In genomic region chr20:51380401-51381385, GRCh38 we compare ENCODE assay signal across 18 cellular contexts.
DNase-seq lines count a peak whose midpoint lies in the region; ATAC-seq lines count a peak whose summit lies in the region.
"Had no signal": no experiment of that assay in that cellular context is flagged by ENCODE, and none has a peak within 500 bp of the region (broad histone marks: within the 10 kb centered on the region; RNA-seq: fewer than 3 reads in every experiment).

No MANE protein-coding gene starts in this region.

- CTCF ChIA-PET in CD4-positive, alpha-beta memory T cell (lab: Charles Lee; ENCODE audit: partially characterized antibody): interaction anchor here (1.1 to 6.0 kb wide), 3 partner anchors 8 to 215 kb away, joined by 3 to 45 read pairs (median 5); no protein-coding TSS in a partner anchor

- no peaks in the 10 kb centered on the region for H3K36me3 ChIP-seq in CD4-positive, alpha-beta memory T cell (ENCODE audit: insufficient read depth, low read length)
- H3K36me3 ChIP-seq: tibial artery had no signal

- no peaks in the 10 kb centered on the region for H3K9me3 Mint-ChIP-seq in CD4-positive, alpha-beta memory T cell
- H3K9me3 Mint-ChIP-seq in activated T-helper 1 cell treated with anti-CD3 and anti-CD28 coated beads, Interleukin-12 subunit alpha, Interleukin-12 subunit beta, Interleukin-2, Interleukin-4 antibody, amounts not matched to agents 30 ng/mL and 10 ng/mL and 1 ng/mL, durations not matched to agents 14 hours and 24 hours and 36 hours: no peaks in the 10 kb centered on the region
- no peaks in the 10 kb centered on the region for H3K9me3 Mint-ChIP-seq in natural killer cell treated with Interleukin-12 subunit alpha and Interleukin-12 subunit beta and Interleukin-15 and Interleukin-18, amount 100 ng/mL, for 72 hours
- H3K9me3 Mint-ChIP-seq in T-helper 2 cell treated with Interferon-gamma antibody and Interleukin-4, amounts not matched to agents 5 μg/mL and 100 μg/mL, for 36 hours: no peaks in the 10 kb centered on the region
- H3K9me3 Mint-ChIP-seq: activated T-cell treated with anti-CD3 and anti-CD28 coated beads, Interleukin-2, amount 50 U/mL, for 4 hours had no signal

- no peaks in the 10 kb centered on the region for H3K9me3 ChIP-seq in CD4-positive, alpha-beta memory T cell (ENCODE audit: control insufficient read depth in 1 of 2, low read length in 2 of 2)
- H3K9me3 ChIP-seq: tibial artery had no signal

- H3K36me3 Mint-ChIP-seq in CD4-positive, alpha-beta memory T cell: peaks cover 14 to 27% of the 10 kb centered on the region in 2 donors
- peaks cover 36% of the 10 kb centered on the region for H3K36me3 Mint-ChIP-seq in activated T-helper 1 cell treated with anti-CD3 and anti-CD28 coated beads, Interleukin-12 subunit alpha, Interleukin-12 subunit beta, Interleukin-2, Interleukin-4 antibody, amounts not matched to agents 30 ng/mL and 10 ng/mL and 1 ng/mL, durations not matched to agents 14 hours and 24 hours and 36 hours (ENCODE audit: low read depth)
- peaks cover 21% of the 10 kb centered on the region for H3K36me3 Mint-ChIP-seq in natural killer cell treated with Interleukin-12 subunit alpha and Interleukin-12 subunit beta and Interleukin-15 and Interleukin-18, amount 100 ng/mL, for 72 hours
- peaks cover 11% of the 10 kb centered on the region for H3K36me3 Mint-ChIP-seq in T-helper 2 cell treated with Interferon-gamma antibody and Interleukin-4, amounts not matched to agents 5 μg/mL and 100 μg/mL, for 36 hours (ENCODE audit: low read depth)

- ATAC-seq in GM21526 (IDR thresholded peaks at IDR 0.05; ENCODE audit: low FRiP score, unreplicated experiment) (peak; percentile 50), GM18502 (IDR thresholded peaks at IDR 0.05; ENCODE audit: poor library complexity, unreplicated experiment) (no peak), GM21447 (IDR thresholded peaks at IDR 0.05; ENCODE audit: unreplicated experiment) (no peak)
- no peak for ATAC-seq in natural killer cell treated with Interleukin-12 subunit alpha and Interleukin-12 subunit beta and Interleukin-15 and Interleukin-18, amount 100 ng/mL, for 72 hours
- ATAC-seq: activated CD4-positive, CD25-positive, alpha-beta regulatory T cell treated with anti-CD3 and anti-CD28 coated beads, Interleukin-2, amount 50 U/mL, for 24 hours; activated T-cell treated with anti-CD3 and anti-CD28 coated beads, Interleukin-2, amount 50 U/mL, for 4 hours; foreskin keratinocyte had no signal

- no peak overlapping the region for H3K27ac ChIP-seq in CD4-positive, alpha-beta memory T cell (ENCODE audit: low read depth, low read length)
- H3K27ac ChIP-seq: foreskin keratinocyte, GM23248, KMS-11, tibial artery had no signal

- POLR2A ChIA-PET in CD4-positive, alpha-beta memory T cell (lab: Charles Lee; ENCODE audit: partially characterized antibody): interaction anchor here (0.9 kb wide), 1 partner anchor 21 kb away, joined by 4 read pairs; no protein-coding TSS in a partner anchor

- intact Hi-C loops in CD4-positive, alpha-beta memory T cell (cut with micrococcal nuclease): no loop called here
- intact Hi-C loops in activated T-helper 1 cell treated with anti-CD3 and anti-CD28 coated beads, Interleukin-12 subunit alpha, Interleukin-12 subunit beta, Interleukin-2, Interleukin-4 antibody, amounts not matched to agents 30 ng/mL and 10 ng/mL and 1 ng/mL, durations not matched to agents 14 hours and 24 hours and 36 hours (cut with micrococcal nuclease): no loop called here

- H3K27me3 Mint-ChIP-seq in CD4-positive, alpha-beta memory T cell: no peaks in the 10 kb centered on the region
- H3K27me3 Mint-ChIP-seq in activated T-helper 1 cell treated with anti-CD3 and anti-CD28 coated beads, Interleukin-12 subunit alpha, Interleukin-12 subunit beta, Interleukin-2, Interleukin-4 antibody, amounts not matched to agents 30 ng/mL and 10 ng/mL and 1 ng/mL, durations not matched to agents 14 hours and 24 hours and 36 hours (ENCODE audit: insufficient read depth): no peaks in the 10 kb centered on the region
- no peaks in the 10 kb centered on the region for H3K27me3 Mint-ChIP-seq in natural killer cell treated with Interleukin-12 subunit alpha and Interleukin-12 subunit beta and Interleukin-15 and Interleukin-18, amount 100 ng/mL, for 72 hours
- no peaks in the 10 kb centered on the region for H3K27me3 Mint-ChIP-seq in T-helper 2 cell treated with Interferon-gamma antibody and Interleukin-4, amounts not matched to agents 5 μg/mL and 100 μg/mL, for 36 hours (ENCODE audit: low read depth)

- H3K4me1 ChIP-seq in CD4-positive, alpha-beta memory T cell (ENCODE audit: insufficient read depth, low read length): no peaks in the 10 kb centered on the region
- H3K4me1 ChIP-seq: foreskin keratinocyte, tibial artery had no signal

- H3K4me1 Mint-ChIP-seq in CD4-positive, alpha-beta memory T cell: peaks cover 1 to 8% (median 5%) of the 10 kb centered on the region in 4 donors
- H3K4me1 Mint-ChIP-seq in activated T-helper 1 cell treated with anti-CD3 and anti-CD28 coated beads, Interleukin-12 subunit alpha, Interleukin-12 subunit beta, Interleukin-2, Interleukin-4 antibody, amounts not matched to agents 30 ng/mL and 10 ng/mL and 1 ng/mL, durations not matched to agents 14 hours and 24 hours and 36 hours (ENCODE audit: low read depth): peaks cover 43% of the 10 kb centered on the region
- peaks cover 55 to 69% of the 10 kb centered on the region in 2 donors for H3K4me1 Mint-ChIP-seq in natural killer cell treated with Interleukin-12 subunit alpha and Interleukin-12 subunit beta and Interleukin-15 and Interleukin-18, amount 100 ng/mL, for 72 hours (ENCODE audit: low read depth in 2 of 2)
- H3K4me1 Mint-ChIP-seq in T-helper 2 cell treated with Interferon-gamma antibody and Interleukin-4, amounts not matched to agents 5 μg/mL and 100 μg/mL, for 36 hours (ENCODE audit: low read depth): peaks cover 10% of the 10 kb centered on the region

- H3K4me3 Mint-ChIP-seq in CD4-positive, alpha-beta memory T cell: no peak overlapping the region
- H3K4me3 Mint-ChIP-seq in activated T-helper 1 cell treated with anti-CD3 and anti-CD28 coated beads, Interleukin-12 subunit alpha, Interleukin-12 subunit beta, Interleukin-2, Interleukin-4 antibody, amounts not matched to agents 30 ng/mL and 10 ng/mL and 1 ng/mL, durations not matched to agents 14 hours and 24 hours and 36 hours: no peak overlapping the region
- H3K4me3 Mint-ChIP-seq in natural killer cell treated with Interleukin-12 subunit alpha and Interleukin-12 subunit beta and Interleukin-15 and Interleukin-18, amount 100 ng/mL, for 72 hours: no peak overlapping the region
- no peak overlapping the region for H3K4me3 Mint-ChIP-seq in T-helper 2 cell treated with Interferon-gamma antibody and Interleukin-4, amounts not matched to agents 5 μg/mL and 100 μg/mL, for 36 hours
- H3K4me3 Mint-ChIP-seq: activated T-cell treated with anti-CD3 and anti-CD28 coated beads, Interleukin-2, amount 50 U/mL, for 4 hours had no signal

- H3K27ac Mint-ChIP-seq in CD4-positive, alpha-beta memory T cell: peak overlapping the region in 6 of 7 donors; percentile 18 to 84 (median 72)
- peak overlapping the region; percentile 37 for H3K27ac Mint-ChIP-seq in activated T-helper 1 cell treated with anti-CD3 and anti-CD28 coated beads, Interleukin-12 subunit alpha, Interleukin-12 subunit beta, Interleukin-2, Interleukin-4 antibody, amounts not matched to agents 30 ng/mL and 10 ng/mL and 1 ng/mL, durations not matched to agents 14 hours and 24 hours and 36 hours
- peak overlapping the region; percentile 41 to 86 for H3K27ac Mint-ChIP-seq in natural killer cell treated with Interleukin-12 subunit alpha and Interleukin-12 subunit beta and Interleukin-15 and Interleukin-18, amount 100 ng/mL, for 72 hours
- no peak overlapping the region for H3K27ac Mint-ChIP-seq in T-helper 2 cell treated with Interferon-gamma antibody and Interleukin-4, amounts not matched to agents 5 μg/mL and 100 μg/mL, for 36 hours

- H3K4me3 ChIP-seq in CD4-positive, alpha-beta memory T cell (ENCODE audit: low read length in 2 of 2): no peak overlapping the region
- H3K4me3 ChIP-seq: GM23248, tibial artery had no signal

- H3K27me3 ChIP-seq in CD4-positive, alpha-beta memory T cell (ENCODE audit: insufficient read depth, low read length): no peaks in the 10 kb centered on the region
- H3K27me3 ChIP-seq: foreskin keratinocyte, tibial artery had no signal

- peak in 1 of 5 donors; percentile 22 for DNase-seq in CD4-positive, alpha-beta memory T cell
- DNase-seq in activated T-helper 1 cell treated with anti-CD3 and anti-CD28 coated beads, Interleukin-12 subunit alpha, Interleukin-12 subunit beta, Interleukin-2, Interleukin-4 antibody, amounts not matched to agents 30 ng/mL and 10 ng/mL and 1 ng/mL, durations not matched to agents 14 hours and 24 hours and 36 hours (ENCODE audit: low spot score): no peak
- DNase-seq in natural killer cell treated with Interleukin-12 subunit alpha and Interleukin-12 subunit beta and Interleukin-15 and Interleukin-18, amount 100 ng/mL, for 72 hours (ENCODE audit: low spot score): no peak
- no peak for DNase-seq in activated effector memory CD4-positive, alpha-beta T cell treated with anti-CD3 and anti-CD28 coated beads, Interleukin-2, amount 50 U/mL, for 16 hours
- no peak for DNase-seq in T-helper 2 cell treated with Interferon-gamma antibody and Interleukin-4, amounts not matched to agents 5 μg/mL and 100 μg/mL, for 36 hours (ENCODE audit: low spot score)
- DNase-seq: activated T-cell treated with anti-CD3 and anti-CD28 coated beads, Interleukin-2, amount 50 U/mL, for 4 hours; AML-193; effector CD8-positive, alpha-beta T cell; foreskin keratinocyte; GM23248; NCI-H1436; NCI-H345; tibial artery had no signal
